Comparison of ENCODE assay signal across 13 cellular contexts in genomic region chr1:183093821-183094287, GRCh38.
DNase-seq lines count a peak whose midpoint lies in the region; ATAC-seq, FAIRE-seq and TF ChIP-seq lines count a peak whose summit lies in the region.
"Had no signal": no experiment of that assay in that cellular context is flagged by ENCODE, and none has a peak within 500 bp of the region (broad histone marks: within the 10 kb centered on the region; RNA-seq: fewer than 3 reads in every experiment).

No MANE protein-coding gene starts in this region.

- intact Hi-C loops in mammary epithelial cell (cut with micrococcal nuclease): loop anchor here (1.0 kb wide), 2 partner anchors 71 to 132 kb away; partner anchors contain the start of gene LAMC1

- no TSS peak for BruUV-seq in mammary epithelial cell (replicated peaks; lab: Mats Ljungman, UMichigan)

- H3K9me3 ChIP-seq in mammary epithelial cell (replicated peaks; ENCODE audit: insufficient read depth, low read length) (no peaks in the 10 kb centered on the region), small intestine (ENCODE audit: control insufficient read depth, low read depth) (no peaks in the 10 kb centered on the region)

- TF ChIP-seq CTCF in mammary epithelial cell (conservative IDR thresholded peaks at IDR 0.05 in 1 of 2, IDR thresholded peaks at IDR 0.05 in 1 of 2; ENCODE audit: extremely low read depth in 1 of 2, insufficient read depth in 1 of 2, low read depth in 1 of 2, low read length in 2 of 2): peak in 1 of 2 donors; percentile 2

- no peaks in the 10 kb centered on the region for H3K36me3 ChIP-seq in mammary epithelial cell (ENCODE audit: insufficient read depth, low read length)
- H3K36me3 ChIP-seq in small intestine (ENCODE audit: control insufficient read depth in 2 of 2, insufficient read depth in 2 of 2, low read length in 2 of 2): no peaks in the 10 kb centered on the region

- in situ Hi-C loops in ACHN (cut with HindIII; ENCODE audit: low pct_ligation_motif_present, low pct_unique_long_range_greater_than_20kb, low sequenced_read_pairs): no loop called here
- in situ Hi-C loops in mammary epithelial cell (cut with MboI; ENCODE audit: low sequenced_read_pairs in 2 of 2): no loop called here

- no peak overlapping the region for H3K9ac ChIP-seq in mammary epithelial cell (ENCODE audit: insufficient read depth, low read length)

- WGBS in mammary epithelial cell (ENCODE audit: low coverage, missing lambda C conversion rate): 0% methylated on average over 1 of the region's 1 CpG
- WGBS in small intestine, 3 donors: 93 to 100% (median 95%) methylated on average over 1 of the region's 1 CpG

- H4K20me1 ChIP-seq in mammary epithelial cell (ENCODE audit: insufficient read depth, low read length): no peaks in the 10 kb centered on the region

- no peak overlapping the region for H2AFZ ChIP-seq in mammary epithelial cell (ENCODE audit: low read depth, low read length)

- peak; percentile 28 for DNase-seq in ACHN
- peak; percentile 50 for DNase-seq in HT1080 (ENCODE audit: low read depth)
- peak; percentile 78 for DNase-seq in mammary epithelial cell
- DNase-seq in kidney tubule cell (ENCODE audit: low spot score): peak; percentile 89
- DNase-seq in small intestine: no peak
- no peak for DNase-seq in NCI-H2029 treated with DMSO at 0.1 percent for 48 hours (lab: John Stamatoyannopoulos, UW)
- no peak for DNase-seq in C1 segment of cervical spinal cord (lab: John Stamatoyannopoulos, UW)
- DNase-seq: activated CD4-positive, alpha-beta memory T cell treated with anti-CD3 and anti-CD28 coated beads for 36 hours; AML-193; retina had no signal

- no peak for FAIRE-seq in small intestine (lab: Jason Lieb, UNC)
- FAIRE-seq: endometrium, K562 had no signal

- peak overlapping the region; percentile 19 for H3K4me2 ChIP-seq in mammary epithelial cell (ENCODE audit: insufficient read depth, low read depth, low read length)

- ATAC-seq in activated CD4-positive, CD25-positive, alpha-beta regulatory T cell treated with anti-CD3 and anti-CD28 coated beads, Interleukin-2, amount 50 U/mL, for 24 hours: no peak
- ATAC-seq: K562 had no signal

- H3K4me3 ChIP-seq in mammary epithelial cell (replicated peaks in 1 of 3; ENCODE audit: insufficient read depth in 1 of 3, low read depth in 2 of 3, low read length in 3 of 3) (no peak overlapping the region), small intestine (ENCODE audit: low read depth in 1 of 2, low read length in 2 of 2) (no peak overlapping the region)
- H3K4me3 ChIP-seq: K562 had no signal

- H3K79me2 ChIP-seq in mammary epithelial cell (ENCODE audit: insufficient read depth, low read length): peaks cover 76% of the 10 kb centered on the region

- CTCF ChIA-PET in mammary epithelial cell (lab: Charles Lee; ENCODE audit: low non-redundant PET): interaction anchor here (0.6 kb wide), 1 partner anchor 74 kb away, joined by 7 read pairs; no protein-coding TSS in a partner anchor

- H3K27ac ChIP-seq in mammary epithelial cell (ENCODE audit: insufficient read depth, low read depth, low read length): peak overlapping the region; percentile 26
- H3K27ac ChIP-seq in small intestine (ENCODE audit: low read depth in 1 of 2, low read length in 1 of 2): peak overlapping the region in 1 of 2 donors; percentile 48

- H3K27me3 ChIP-seq in mammary epithelial cell (ENCODE audit: insufficient read depth, low read length) (no peaks in the 10 kb centered on the region), small intestine (ENCODE audit: control insufficient read depth in 2 of 2, insufficient read depth in 2 of 2, low read length in 2 of 2) (no peaks in the 10 kb centered on the region)

- dilution Hi-C loops in mammary epithelial cell (cut with HindIII; ENCODE audit: low sequenced_read_pairs): no loop called here

- H3K4me1 ChIP-seq in mammary epithelial cell (ENCODE audit: insufficient read depth, low read length) (peaks cover 41% of the 10 kb centered on the region), small intestine (ENCODE audit: control insufficient read depth in 2 of 2, insufficient read depth in 1 of 2, low read depth in 1 of 2, low read length in 1 of 2) (peaks cover 0 to 8% of the 10 kb centered on the region in 2 donors)

Comparison
In these comparisons a context has a peak if more than half of its experiments do, and no peak if none do; other contexts are left out.
1. DNase-seq: peak in ACHN (single experiment), HT1080 (single experiment), mammary epithelial cell (single experiment) and kidney tubule cell (single experiment); none in small intestine (single experiment), NCI-H2029 treated with DMSO at 0.1 percent for 48 hours (single experiment) and C1 segment of cervical spinal cord (0 of 14).